ENCODE assay signal across 37 cellular contexts in genomic region chr17:33811984-33812383, GRCh38.
"Had no signal": no experiment of that assay in that cellular context is flagged by ENCODE, and none has a peak within 500 bp of the region (broad histone marks: within the 10 kb centered on the region; RNA-seq: fewer than 3 reads in every experiment).

No MANE protein-coding gene starts in this region.

- H3K4me1 Mint-ChIP-seq: activated B cell treated with CpG ODN at 0.5 μM for 24 hours; activated naive CD4-positive, alpha-beta T cell treated with anti-CD3 and anti-CD28 coated beads, Interleukin-2, amount 50 U/mL, for 24 hours; activated naive CD8-positive, alpha-beta T cell treated with anti-CD3 and anti-CD28 coated beads, Interleukin-2, amount 10 ng/mL, durations not matched to agents 7 days and 5 days; T-cell had no signal

- H3K27ac ChIP-seq: ascending aorta, cardiac muscle cell, KMS-11, Peyer's patch, SJSA1, VCaP had no signal

- H3K4me3 Mint-ChIP-seq: activated B cell treated with CpG ODN at 0.5 μM for 24 hours; activated CD8-positive, alpha-beta T cell treated with anti-CD3 and anti-CD28 coated beads for 36 hours; activated naive CD4-positive, alpha-beta T cell treated with anti-CD3 and anti-CD28 coated beads, Interleukin-2, amount 50 U/mL, for 24 hours; activated naive CD8-positive, alpha-beta T cell treated with anti-CD3 and anti-CD28 coated beads, Interleukin-2, amount 10 ng/mL, durations not matched to agents 7 days and 5 days; activated T-cell treated with anti-CD3 and anti-CD28 coated beads, Interleukin-2, amount 50 U/mL, for 72 hours; T-cell; T-helper 17 cell had no signal

- H3K9me3 Mint-ChIP-seq: activated B cell treated with CpG ODN at 0.5 μM for 24 hours; activated CD8-positive, alpha-beta T cell treated with anti-CD3 and anti-CD28 coated beads for 36 hours; activated naive CD4-positive, alpha-beta T cell treated with anti-CD3 and anti-CD28 coated beads, Interleukin-2, amount 50 U/mL, for 24 hours; activated naive CD8-positive, alpha-beta T cell treated with anti-CD3 and anti-CD28 coated beads, Interleukin-2, amount 10 ng/mL, durations not matched to agents 7 days and 5 days; activated T-cell treated with anti-CD3 and anti-CD28 coated beads, Interleukin-2, amount 50 U/mL, for 72 hours; activated T-helper 2 cell treated with anti-CD3 and anti-CD28 coated beads, Interferon-gamma antibody, Interleukin-2, Interleukin-4, amounts not matched to agents 10 μg/mL and 5 μg/mL and 100 μg/mL, durations not matched to agents 14 hours and 24 hours and 36 hours; T-cell had no signal

- H3K36me3 ChIP-seq: ascending aorta, cardiac muscle cell, Peyer's patch, SJSA1 had no signal

- DNase-seq: activated B cell treated with CpG ODN at 0.5 μM for 24 hours; activated CD4-positive, alpha-beta T cell treated with anti-CD3 and anti-CD28 coated beads for 48 hours; activated CD4-positive, alpha-beta T cell treated with anti-CD3 and anti-CD28 coated beads, Interleukin-2, amount 50 U/mL, for 4 hours; activated CD4-positive, CD25-positive, alpha-beta regulatory T cell treated with anti-CD3 and anti-CD28 coated beads, Interleukin-2, amount 50 U/mL, for 72 hours; activated CD8-positive, alpha-beta T cell treated with anti-CD3 and anti-CD28 coated beads for 36 hours; activated gamma-delta T cell; activated naive CD4-positive, alpha-beta T cell treated with Interleukin-2 at 50 U/mL for 16 hours; activated naive CD8-positive, alpha-beta T cell treated with anti-CD3 and anti-CD28 coated beads, Interleukin-2, amount 10 ng/mL, durations not matched to agents 7 days and 5 days; activated T-cell treated with anti-CD3 and anti-CD28 coated beads, Interleukin-2, amount 50 U/mL, for 1 hour; activated T-cell treated with anti-CD3 and anti-CD28 coated beads, Interleukin-2, amount 50 U/mL, for 72 hours; amygdala; MM.1S; MV-4-11; NCI-H1092; NCI-H1417; NCI-H146; NCI-H187; NCI-H2081; NCI-H2171 treated with DMSO at 0.1 percent for 48 hours; NCI-H510A; NCI-H526; NCI-H748 treated with DMSO at 0.1 percent for 48 hours; NK-92 treated with Interleukin-12 subunit alpha and Interleukin-12 subunit beta, amount 100 ng/mL, for 24 hours; PC-3; Peyer's patch; RPMI8226; SHP77 treated with DMSO at 0.1 percent for 48 hours; T-cell; T-helper 17 cell; T-helper 9 cell had no signal

- H3K27me3 ChIP-seq: ascending aorta, Peyer's patch, SJSA1 had no signal

- H3K4me1 ChIP-seq: ascending aorta, Peyer's patch, SJSA1 had no signal

- H3K27ac Mint-ChIP-seq: activated B cell treated with CpG ODN at 0.5 μM for 24 hours; activated CD8-positive, alpha-beta T cell treated with anti-CD3 and anti-CD28 coated beads for 36 hours; activated naive CD4-positive, alpha-beta T cell treated with anti-CD3 and anti-CD28 coated beads, Interleukin-2, amount 50 U/mL, for 24 hours; activated naive CD8-positive, alpha-beta T cell treated with anti-CD3 and anti-CD28 coated beads, Interleukin-2, amount 10 ng/mL, durations not matched to agents 7 days and 5 days; activated T-cell treated with anti-CD3 and anti-CD28 coated beads, Interleukin-2, amount 50 U/mL, for 72 hours; activated T-helper 2 cell treated with anti-CD3 and anti-CD28 coated beads, Interferon-gamma antibody, Interleukin-2, Interleukin-4, amounts not matched to agents 10 μg/mL and 5 μg/mL and 100 μg/mL, durations not matched to agents 14 hours and 24 hours and 36 hours; T-cell; T-helper 17 cell had no signal

- H3K4me3 ChIP-seq: ascending aorta, cardiac muscle cell, Peyer's patch, SJSA1 had no signal

- H3K4me2 ChIP-seq: KMS-11 had no signal

- H3K9me3 ChIP-seq: ascending aorta, Peyer's patch, SJSA1 had no signal

- H3K36me3 Mint-ChIP-seq: activated naive CD4-positive, alpha-beta T cell treated with anti-CD3 and anti-CD28 coated beads, Interleukin-2, amount 50 U/mL, for 24 hours; activated naive CD8-positive, alpha-beta T cell treated with anti-CD3 and anti-CD28 coated beads, Interleukin-2, amount 10 ng/mL, durations not matched to agents 7 days and 5 days; T-cell had no signal

- H3K9ac ChIP-seq: KMS-11 had no signal
